In the genomic region with DNA sequence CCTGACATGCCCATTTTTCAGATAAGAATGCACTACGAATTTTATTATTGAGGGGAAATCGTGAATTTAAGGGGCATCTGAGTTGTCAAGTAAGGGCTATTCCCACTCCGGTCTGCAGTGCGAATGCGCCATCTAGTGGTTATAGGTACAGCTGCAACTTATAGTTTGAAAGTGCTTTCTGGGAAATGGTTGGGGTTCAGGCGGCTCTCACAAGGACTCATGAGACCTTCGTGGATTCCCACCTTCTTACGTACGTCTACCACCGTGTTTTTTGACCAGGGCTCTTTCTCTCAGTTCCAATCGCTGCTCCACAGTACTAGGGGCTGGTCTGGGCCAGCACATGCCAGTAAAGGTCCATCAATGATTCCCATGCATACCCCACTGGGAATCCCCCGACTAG, we compare ENCODE assay signal across 8 cellular contexts. TPM values are rescaled to one million over a fixed set of nuclear protein-coding genes. Genes with fewer than 3 reads are reported as not detected.
DNase-seq lines count a peak whose midpoint lies in the region; ATAC-seq and TF ChIP-seq lines count a peak whose summit lies in the region.

No MANE protein-coding gene starts in this region.

- H3K36me3 ChIP-seq in BE2C (no peaks in the 10 kb centered on the region), esophagus muscularis mucosa (peaks cover 3 to 68% (median 28%) of the 10 kb centered on the region in 4 donors)

- ATAC-seq in GM18519 (IDR thresholded peaks at IDR 0.05; ENCODE audit: low FRiP score, unreplicated experiment) (peak; percentile 66), HG03159 (IDR thresholded peaks at IDR 0.05; ENCODE audit: unreplicated experiment) (peak; percentile 61), GM19452 (IDR thresholded peaks at IDR 0.05; ENCODE audit: unreplicated experiment) (no peak)

- H3K27ac ChIP-seq in esophagus muscularis mucosa (replicated peaks in 1 of 4), result no peak overlapping the region

- TF ChIP-seq POLR2A in esophagus muscularis mucosa (IDR thresholded peaks at IDR 0.05; ENCODE audit: low read depth), result no peak

- H3K9me3 Mint-ChIP-seq in activated CD4-positive, alpha-beta memory T cell treated with anti-CD3 and anti-CD28 coated beads, Interleukin-2, amount 10 ng/mL, durations not matched to agents 7 days and 5 days, result no peaks in the 10 kb centered on the region
- no peaks in the 10 kb centered on the region for H3K9me3 Mint-ChIP-seq in neural crest cell

- H3K4me1 ChIP-seq in BE2C (no peaks in the 10 kb centered on the region), esophagus muscularis mucosa (peaks cover 0 to 4% (median 0%) of the 10 kb centered on the region in 4 donors)

- 16% methylated on average over 12 of the region's 12 CpGs for WGBS in esophagus muscularis mucosa

- peaks cover 35% of the 10 kb centered on the region for H3K4me1 Mint-ChIP-seq in activated CD4-positive, alpha-beta memory T cell treated with anti-CD3 and anti-CD28 coated beads, Interleukin-2, amount 10 ng/mL, durations not matched to agents 7 days and 5 days
- H3K4me1 Mint-ChIP-seq in neural crest cell, result no peaks in the 10 kb centered on the region

- POLR2A ChIA-PET in activated CD4-positive, alpha-beta memory T cell treated with anti-CD3 and anti-CD28 coated beads, Interleukin-2, amount 10 ng/mL, durations not matched to agents 7 days and 5 days (lab: Charles Lee), result interaction anchor here (1.6 kb wide), 1 partner anchor 11 kb away, joined by 3 read pairs; no protein-coding TSS in a partner anchor

- no peaks in the 10 kb centered on the region for H3K27me3 ChIP-seq in BE2C
- no peaks in the 10 kb centered on the region for H3K27me3 ChIP-seq in esophagus muscularis mucosa

- peak; percentile 81 for TF ChIP-seq CTCF in BE2C (IDR thresholded peaks at IDR 0.05; ENCODE audit: low read depth, low read length)
- peak; percentile 72 to 83 (median 74) for TF ChIP-seq CTCF in esophagus muscularis mucosa (IDR thresholded peaks at IDR 0.05)
- TF ChIP-seq CTCF in neural crest cell (conservative IDR thresholded peaks at IDR 0.05), result peak; percentile 78

- intact Hi-C loops in esophagus muscularis mucosa (cut with DNase I), result loop anchor here (2.0 to 5.0 kb wide), 2 partner anchors 238 to 628 kb away; no protein-coding TSS in a partner anchor

- H3K9me3 ChIP-seq in BE2C (no peaks in the 10 kb centered on the region), esophagus muscularis mucosa (no peaks in the 10 kb centered on the region)

- no peaks in the 10 kb centered on the region for H3K27me3 Mint-ChIP-seq in activated CD4-positive, alpha-beta memory T cell treated with anti-CD3 and anti-CD28 coated beads, Interleukin-2, amount 10 ng/mL, durations not matched to agents 7 days and 5 days
- no peaks in the 10 kb centered on the region for H3K27me3 Mint-ChIP-seq in neural crest cell (ENCODE audit: low read depth)

- no peak for TF ChIP-seq EP300 in esophagus muscularis mucosa (IDR thresholded peaks at IDR 0.05)

- H3K4me3 ChIP-seq in BE2C (ENCODE audit: low read depth, low read length) (no peak overlapping the region), esophagus muscularis mucosa (no peak overlapping the region)

- DNase-seq in BE2C (peak; percentile 8), NCI-H510A treated with DMSO at 0.1 percent for 48 hours (lab: John Stamatoyannopoulos, UW) (peak; percentile 43), esophagus muscularis mucosa (ENCODE audit: extremely low spot score) (no peak), neural crest cell (ENCODE audit: low read depth, low spot score) (peak; percentile 3)
- DNase-seq in activated CD4-positive, alpha-beta memory T cell treated with anti-CD3 and anti-CD28 coated beads, Interleukin-2, amount 10 ng/mL, durations not matched to agents 7 days and 5 days, result peak; percentile 58

- H3K36me3 Mint-ChIP-seq in activated CD4-positive, alpha-beta memory T cell treated with anti-CD3 and anti-CD28 coated beads, Interleukin-2, amount 10 ng/mL, durations not matched to agents 7 days and 5 days (ENCODE audit: low read depth), result peaks cover 40% of the 10 kb centered on the region
- H3K36me3 Mint-ChIP-seq in neural crest cell (ENCODE audit: low read depth), result peaks cover 6% of the 10 kb centered on the region

- peak overlapping the region; percentile 56 for H3K27ac Mint-ChIP-seq in activated CD4-positive, alpha-beta memory T cell treated with anti-CD3 and anti-CD28 coated beads, Interleukin-2, amount 10 ng/mL, durations not matched to agents 7 days and 5 days
- H3K27ac Mint-ChIP-seq in neural crest cell (ENCODE audit: unreplicated experiment), result no peak overlapping the region

- CTCF ChIA-PET in activated CD4-positive, alpha-beta memory T cell treated with anti-CD3 and anti-CD28 coated beads, Interleukin-2, amount 10 ng/mL, durations not matched to agents 7 days and 5 days (lab: Charles Lee), result interaction anchor here (1.0 to 2.6 kb wide), 5 partner anchors 11 to 235 kb away, joined by 3 to 17 read pairs (median 6); a partner anchor contains a TSS

- no peak overlapping the region for H3K4me3 Mint-ChIP-seq in activated CD4-positive, alpha-beta memory T cell treated with anti-CD3 and anti-CD28 coated beads, Interleukin-2, amount 10 ng/mL, durations not matched to agents 7 days and 5 days
- no peak overlapping the region for H3K4me3 Mint-ChIP-seq in neural crest cell

RNA-seq across cellular contexts. Expression of a gene that starts 12.3 kb away (rescaled TPM):
- polyA plus RNA-seq in BE2C (2012; ENCODE audit: insufficient read depth, insufficient read length, low read depth), result 17.6 TPM
- 10 to 100 TPM; 59.6 to 65.4 TPM for total RNA-seq in activated CD4-positive, alpha-beta memory T cell treated with anti-CD3 and anti-CD28 coated beads, Interleukin-2, amount 10 ng/mL, durations not matched to agents 7 days and 5 days
- total RNA-seq in esophagus muscularis mucosa (10 to 100 TPM; 21.0 to 32.0 (median 24.5) TPM), neural crest cell (27.8 and 29.2 TPM in 2 replicates)
